Comparison of ENCODE assay signal across 8 cellular contexts in the genomic region with DNA sequence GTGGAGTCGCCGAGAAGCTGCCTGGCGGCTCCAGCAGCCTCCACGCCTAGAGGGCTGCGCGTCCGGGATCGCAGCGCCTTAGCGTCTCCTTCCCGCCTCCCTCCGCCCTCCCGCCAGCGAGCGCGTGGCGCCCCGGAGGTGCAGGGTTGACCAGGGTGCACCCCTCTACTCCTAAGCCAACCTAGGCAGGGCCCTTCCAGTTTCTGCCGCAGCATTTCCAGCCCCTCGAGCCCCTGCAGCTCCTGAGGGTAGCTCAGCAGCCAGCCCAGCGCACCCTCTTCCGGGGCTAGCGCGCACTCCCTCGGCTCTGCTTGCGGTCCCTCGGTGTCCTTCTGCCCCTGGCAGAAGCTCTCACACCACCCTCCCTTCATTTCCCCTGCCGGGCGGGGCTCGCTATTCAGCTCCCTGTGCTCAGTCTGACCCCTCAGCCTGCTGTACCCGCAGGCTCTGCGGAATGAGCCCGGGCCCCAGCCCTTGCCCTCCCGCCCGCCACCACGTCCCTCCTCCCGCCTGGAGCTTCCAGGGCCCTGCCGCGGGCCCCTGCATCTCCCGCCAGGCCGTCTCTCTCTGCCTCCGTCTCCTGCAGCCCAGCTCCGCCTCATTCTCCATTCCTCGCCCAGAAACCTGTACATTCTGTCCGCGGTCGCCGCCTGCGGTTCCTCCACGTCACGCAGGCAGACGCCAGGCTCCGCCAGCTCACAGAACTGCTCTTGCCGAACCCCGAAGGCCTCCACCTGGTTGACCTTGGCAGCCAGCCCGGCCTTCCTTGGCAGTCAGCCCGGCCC.
DNase-seq lines count a peak whose midpoint lies in the region; ATAC-seq, FAIRE-seq and TF ChIP-seq lines count a peak whose summit lies in the region.

No MANE protein-coding gene starts in this region.

- peak overlapping the region; percentile 43; the same call in 1 of the 2 replicates for H3K4me2 ChIP-seq in MM.1S (ENCODE audit: low read depth, low read length)

- TF ChIP-seq CTCF in MM.1S (IDR thresholded peaks at IDR 0.05; ENCODE audit: low read length) (no peak), coronary artery (IDR thresholded peaks at IDR 0.05) (no peak), kidney epithelial cell (IDR thresholded peaks at IDR 0.05; ENCODE audit: insufficient read depth, low read length, poor library complexity, severe bottlenecking) (peak; percentile 18)

- H3K4me1 ChIP-seq in MM.1S (ENCODE audit: low read length) (no peaks in the 10 kb centered on the region), small intestine (ENCODE audit: control insufficient read depth in 2 of 2, insufficient read depth in 1 of 2, low read depth in 1 of 2, low read length in 1 of 2) (no peaks in the 10 kb centered on the region)

- WGBS in small intestine, 3 donors: 1 to 3% (median 3%) methylated on average over 41 to 57 of the region's 57 CpGs

- H3K9me3 ChIP-seq in MM.1S (replicated peaks; ENCODE audit: insufficient read depth, low read length) (no peaks in the 10 kb centered on the region), small intestine (ENCODE audit: control insufficient read depth, low read depth) (no peaks in the 10 kb centered on the region)

- H3K27ac ChIP-seq in MM.1S (ENCODE audit: low read length) (no peak overlapping the region), coronary artery (peak overlapping the region in 1 of 2 donors; percentile 68), small intestine (ENCODE audit: low read depth in 1 of 2, low read length in 1 of 2) (peak overlapping the region; percentile 82 to 88)

- no peaks in the 10 kb centered on the region for H3K36me3 ChIP-seq in MM.1S (replicated peaks; ENCODE audit: insufficient read depth, low read length)
- H3K36me3 ChIP-seq in kidney epithelial cell (ENCODE audit: control insufficient read depth, insufficient read depth, low read length): no peaks in the 10 kb centered on the region
- H3K36me3 ChIP-seq in small intestine (ENCODE audit: control insufficient read depth in 2 of 2, insufficient read depth in 2 of 2, low read length in 2 of 2): no peaks in the 10 kb centered on the region

- no peaks in the 10 kb centered on the region for H3K9me2 ChIP-seq in MM.1S (replicated peaks; ENCODE audit: insufficient read depth, low read length)

- no peaks in the 10 kb centered on the region for H4K20me1 ChIP-seq in MM.1S (ENCODE audit: insufficient read depth, low read length)

- peak overlapping the region; percentile 31; the same call in 1 of the 2 replicates for H2AFZ ChIP-seq in MM.1S (ENCODE audit: low read length)

- H3F3A ChIP-seq in MM.1S (ENCODE audit: insufficient read depth, low read length): no peaks in the 10 kb centered on the region

- H3K27me3 ChIP-seq in MM.1S (replicated peaks; ENCODE audit: insufficient read depth, low read length) (no peaks in the 10 kb centered on the region), kidney epithelial cell (ENCODE audit: control insufficient read depth, insufficient read depth, low read length) (no peaks in the 10 kb centered on the region), small intestine (ENCODE audit: control insufficient read depth in 2 of 2, insufficient read depth in 2 of 2, low read length in 2 of 2) (peaks cover 0 to 4% of the 10 kb centered on the region in 2 donors)

- no peaks in the 10 kb centered on the region for H3K79me2 ChIP-seq in MM.1S (ENCODE audit: low read length)

- no peak for FAIRE-seq in small intestine (lab: Jason Lieb, UNC)

- H3K9ac ChIP-seq in MM.1S (ENCODE audit: low read length): no peak overlapping the region

- peak overlapping the region; percentile 44; the same call in 1 of the 2 replicates for H3K4me3 ChIP-seq in MM.1S (ENCODE audit: low read length)
- peak overlapping the region; percentile 76 for H3K4me3 ChIP-seq in coronary artery
- peak overlapping the region; percentile 42 for H3K4me3 ChIP-seq in kidney epithelial cell (ENCODE audit: low read depth, low read length)
- peak overlapping the region in 1 of 2 donors; percentile 71 for H3K4me3 ChIP-seq in small intestine (ENCODE audit: low read depth in 1 of 2, low read length in 2 of 2)

- DNase-seq in DMS79 treated with DMSO at 0.1 percent for 48 hours (lab: John Stamatoyannopoulos, UW) (peak; percentile 57), MM.1S (peak; percentile 39), UCSD-AML1 (lab: John Stamatoyannopoulos, UW; ENCODE audit: unreplicated experiment) (peak; percentile 13), coronary artery (ENCODE audit: low spot score) (no peak), kidney epithelial cell (ENCODE audit: low read depth) (peak; percentile 78), small intestine (peak; percentile 93)

- ATAC-seq in HG03097 (IDR thresholded peaks at IDR 0.05; ENCODE audit: low FRiP score, unreplicated experiment) (no peak), GM19455 (IDR thresholded peaks at IDR 0.05; ENCODE audit: unreplicated experiment) (no peak)
